Comparison of ENCODE assay signal across 8 cellular contexts in genomic region chr1:150577557-150578277, GRCh38. TPM values are rescaled to one million over a fixed set of nuclear protein-coding genes. Genes with fewer than 3 reads are reported as not detected.
A peak's percentile ranks its signal among the peaks of the same experiment; 100 is the strongest.
DNase-seq lines count a peak whose midpoint lies in the region; ATAC-seq and TF ChIP-seq lines count a peak whose summit lies in the region.

No MANE protein-coding gene starts in this region.

- H3K27ac Mint-ChIP-seq in CD4-positive, alpha-beta T cell = peak overlapping the region; percentile 98

- H3K27ac ChIP-seq in CD4-positive, alpha-beta T cell (ENCODE audit: low read depth, low read length) = peak overlapping the region; percentile 97
- peak overlapping the region; percentile 96 to 99 (median 99) for H3K27ac ChIP-seq in right lobe of liver
- H3K27ac ChIP-seq in upper lobe of right lung = peak overlapping the region; percentile 100

- no peaks in the 10 kb centered on the region for H3K9me3 ChIP-seq in CD4-positive, alpha-beta T cell (ENCODE audit: control insufficient read depth, low read length)
- H3K9me3 ChIP-seq in right lobe of liver (no peaks in the 10 kb centered on the region), upper lobe of right lung (no peaks in the 10 kb centered on the region)

- peaks cover 81% of the 10 kb centered on the region for H3K36me3 Mint-ChIP-seq in CD4-positive, alpha-beta T cell (ENCODE audit: low read depth)

- H3K4me1 Mint-ChIP-seq in CD4-positive, alpha-beta T cell (ENCODE audit: low read depth) = peaks cover 55% of the 10 kb centered on the region

- 2% methylated on average over 12 of the region's 12 CpGs for WGBS in right lobe of liver (ENCODE audit: insufficient coverage, low coverage, low lambda C conversion rate, missing lambda C conversion rate)

- DNase-seq in CD4-positive, alpha-beta T cell = no peak
- no peak for DNase-seq in Jurkat, Clone E6-1 (ENCODE audit: low read depth, low spot score)
- peak; percentile 49 for DNase-seq in astrocyte of the hippocampus (ENCODE audit: low read depth, low spot score)
- DNase-seq in right lobe of liver = no peak
- no peak for DNase-seq in upper lobe of right lung
- DNase-seq in cerebellar cortex (ENCODE audit: low spot score) = no peak

- POLR2A ChIA-PET in CD4-positive, alpha-beta T cell (lab: Charles Lee) = interaction anchor here (0.6 to 15.4 kb wide), 10 partner anchors 13 to 691 kb away, joined by 3 to 1538 read pairs (median 12); partner anchors contain the start of genes ENSA, GOLPH3L and RPRD2

- peaks cover 0 to 34% (median 13%) of the 10 kb centered on the region in 4 donors for H3K4me1 ChIP-seq in right lobe of liver
- peaks cover 44% of the 10 kb centered on the region for H3K4me1 ChIP-seq in upper lobe of right lung

- ATAC-seq in CD4-positive, alpha-beta T cell (ENCODE audit: poor library complexity) = peak; percentile 54
- ATAC-seq in right lobe of liver (no peak), upper lobe of right lung (no peak), HG03025 (IDR thresholded peaks at IDR 0.05; ENCODE audit: low FRiP score, unreplicated experiment) (no peak), GM19328 (IDR thresholded peaks at IDR 0.05; ENCODE audit: unreplicated experiment) (no peak)

- CTCF ChIA-PET in CD4-positive, alpha-beta T cell (lab: Charles Lee) = interaction anchor here (4.7 to 14.2 kb wide), 2 partner anchors 10 to 16 kb away, joined by 19 to 183 read pairs; no protein-coding TSS in a partner anchor

- H3K27me3 Mint-ChIP-seq in CD4-positive, alpha-beta T cell = no peaks in the 10 kb centered on the region

- TF ChIP-seq POLR2A in right lobe of liver (IDR thresholded peaks at IDR 0.05) = no peak

- H3K4me3 Mint-ChIP-seq in CD4-positive, alpha-beta T cell = peak overlapping the region; percentile 98

- intact Hi-C loops in CD4-positive, alpha-beta T cell (cut with DNase I, micrococcal nuclease) = loop anchor here (1.0 to 2.0 kb wide), 3 partner anchors 9 to 51 kb away; partner anchors contain the start of gene ENSA (in 2 of the 2)
- intact Hi-C loops in right lobe of liver (cut with DNase I) (loop anchor here in 1 of 2 donors (5.0 kb wide), 1 partner anchor 35 kb away; no protein-coding TSS in a partner anchor), upper lobe of right lung (cut with DNase I) (loop anchor here (10.0 kb wide), 1 partner anchor 47 kb away; the partner anchor contains the start of gene ENSA)

- no peak for TF ChIP-seq CTCF in CD4-positive, alpha-beta T cell (IDR thresholded peaks at IDR 0.05)
- TF ChIP-seq CTCF in right lobe of liver (IDR thresholded peaks at IDR 0.05) = no peak
- no peak for TF ChIP-seq CTCF in upper lobe of right lung (IDR thresholded peaks at IDR 0.05)

- peak overlapping the region; percentile 98 for H3K4me3 ChIP-seq in Jurkat, Clone E6-1 (ENCODE audit: low read length)
- H3K4me3 ChIP-seq in right lobe of liver = peak overlapping the region; percentile 61 to 99 (median 63)
- peak overlapping the region; percentile 88 for H3K4me3 ChIP-seq in upper lobe of right lung

- H3K36me3 ChIP-seq in right lobe of liver (peaks cover 22 to 51% (median 38%) of the 10 kb centered on the region in 4 donors), upper lobe of right lung (peaks cover 58% of the 10 kb centered on the region)

- no peaks in the 10 kb centered on the region for H3K27me3 ChIP-seq in CD4-positive, alpha-beta T cell (ENCODE audit: control insufficient read depth, insufficient read depth, low read length)
- H3K27me3 ChIP-seq in right lobe of liver (no peaks in the 10 kb centered on the region), upper lobe of right lung (no peaks in the 10 kb centered on the region)

- no peaks in the 10 kb centered on the region for H3K9me3 Mint-ChIP-seq in CD4-positive, alpha-beta T cell

RNA-seq across cellular contexts. Expression of gene MCL1, which starts 1.7 kb away (rescaled TPM):
- total RNA-seq in CD4-positive, alpha-beta T cell = 100 to 1,000 TPM; 737 to 747 TPM
- 64.4 TPM for polyA plus RNA-seq in Jurkat, Clone E6-1 (2012; ENCODE audit: insufficient read depth, insufficient read length)
- total RNA-seq in right lobe of liver (100 to 1,000 TPM in 5 of 6 experiments, 10 to 100 TPM in 1; 83.6 to 266 (median 158) TPM), upper lobe of right lung (325 TPM)

RNA-seq across cellular contexts. Expression of gene ADAMTSL4, which starts 28.5 kb away (rescaled TPM):
- total RNA-seq in CD4-positive, alpha-beta T cell = under 1 TPM; 0.16 to 0.22 TPM
- polyA plus RNA-seq in Jurkat, Clone E6-1 (2012; ENCODE audit: insufficient read depth, insufficient read length) = not detected
- total RNA-seq in right lobe of liver (10 to 100 TPM; 20.5 to 35.2 (median 31.5) TPM), upper lobe of right lung (99.2 TPM)

RNA-seq across cellular contexts. Expression of gene ENSA, which starts 51.7 kb away (rescaled TPM):
- 100 to 1,000 TPM; 132 to 137 TPM for total RNA-seq in CD4-positive, alpha-beta T cell
- polyA plus RNA-seq in Jurkat, Clone E6-1 (2012; ENCODE audit: insufficient read depth, insufficient read length) = 247 TPM
- 100 to 1,000 TPM in 2 of 6 experiments, 10 to 100 TPM in 4; 60.4 to 166 (median 71.2) TPM for total RNA-seq in right lobe of liver
- total RNA-seq in upper lobe of right lung = 188 TPM

Comparison
In these comparisons a context has a peak if more than half of its experiments do, and no peak if none do; other contexts are left out.
1. RNA of gene ADAMTSL4, which starts 28.5 kb away (total RNA-seq): 99.2 TPM in upper lobe of right lung (single experiment) and 20.5 to 35.2 TPM in right lobe of liver; 0.16 to 0.22 TPM in CD4-positive, alpha-beta T cell; every median in the first group is over 10 times any median in the second.
2. Peak in every context shown above with its lines, with median percentiles within 50 percentile points of each other: H3K27ac ChIP-seq and H3K4me3 ChIP-seq.